17 cellular contexts compared by ENCODE assay signal in genomic region chr4:18077808-18078207, GRCh38. TPM values are rescaled to one million over a fixed set of nuclear protein-coding genes. Genes with fewer than 3 reads are reported as not detected.
DNase-seq lines count a peak whose midpoint lies in the region; ATAC-seq lines count a peak whose summit lies in the region.
"Had no signal": no experiment of that assay in that cellular context is flagged by ENCODE, and none has a peak within 500 bp of the region (broad histone marks: within the 10 kb centered on the region; RNA-seq: fewer than 3 reads in every experiment).

No MANE protein-coding gene starts in this region.

- ATAC-seq in GM19025 (IDR thresholded peaks at IDR 0.05; ENCODE audit: low read depth, unreplicated experiment): peak; percentile 93
- ATAC-seq in HG03196 (IDR thresholded peaks at IDR 0.05; ENCODE audit: unreplicated experiment): peak; percentile 75
- ATAC-seq in HG02938 (IDR thresholded peaks at IDR 0.05; ENCODE audit: unreplicated experiment): no peak

- peak; percentile 17 for DNase-seq in RPMI8226
- peak; percentile 2 to 20 for DNase-seq in lung microvascular endothelial cell (ENCODE audit: low read depth in 2 of 2)
- DNase-seq in NCI-H187 treated with DMSO at 0.1 percent for 48 hours (lab: John Stamatoyannopoulos, UW): no peak
- DNase-seq in AG20443 (ENCODE audit: low spot score): no peak
- DNase-seq in activated CD8-positive, alpha-beta memory T cell treated with anti-CD3 and anti-CD28 coated beads, Interleukin-2, amount 50 U/mL, for 4 hours: no peak
- DNase-seq: Calu3, DMS53, H7, KG1, NCI-H1436, NCI-H2029 treated with DMSO at 0.1 percent for 48 hours, NCI-H2171 treated with DMSO at 0.1 percent for 48 hours, NCI-H510A treated with DMSO at 0.1 percent for 48 hours, SIG-M5 had no signal

RNA-seq across cellular contexts. Expression of gene LCORL, which starts 56.3 kb away (rescaled TPM):
- 11.8 and 16.9 TPM in 2 replicates for total RNA-seq in lung microvascular endothelial cell

Comparison
In these comparisons a context has a peak if more than half of its experiments do, and no peak if none do; other contexts are left out.
1. DNase-seq: peak in RPMI8226 (single experiment) and lung microvascular endothelial cell (2 of 2); none in NCI-H187 treated with DMSO at 0.1 percent for 48 hours (single experiment), AG20443 (single experiment) and activated CD8-positive, alpha-beta memory T cell treated with anti-CD3 and anti-CD28 coated beads, Interleukin-2, amount 50 U/mL, for 4 hours (single experiment).